Comparison of ENCODE assay signal across 14 cellular contexts in the genomic region with DNA sequence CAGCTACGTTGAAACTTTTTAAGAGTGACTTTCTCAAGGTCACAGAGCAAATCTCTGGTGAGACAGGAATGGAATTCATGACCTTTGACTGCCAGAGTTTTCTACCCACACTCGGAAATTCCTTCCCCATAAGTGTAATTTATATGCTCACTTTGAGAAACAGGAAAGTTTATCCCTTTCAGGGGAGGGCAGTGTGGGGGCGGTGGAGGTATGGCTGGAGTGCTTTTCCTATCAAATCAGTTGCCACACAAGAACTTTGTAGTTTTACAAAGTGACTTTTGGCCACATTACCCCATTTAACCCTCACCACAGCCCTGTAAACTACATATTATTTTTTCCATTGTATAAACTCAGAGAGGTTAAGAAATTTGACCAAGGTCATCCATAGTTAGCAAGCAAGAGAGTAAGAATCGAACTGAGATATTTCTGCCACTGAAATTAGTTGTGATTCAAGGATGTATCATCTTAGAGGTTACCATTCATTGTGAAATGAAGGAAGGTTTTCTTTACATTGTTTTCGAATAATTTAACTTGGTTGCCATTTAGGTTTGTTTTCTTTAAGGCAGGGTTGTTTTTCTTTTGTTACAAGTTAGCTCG. TPM values are rescaled to one million over a fixed set of nuclear protein-coding genes. Genes with fewer than 3 reads are reported as not detected.
DNase-seq lines count a peak whose midpoint lies in the region; ATAC-seq and TF ChIP-seq lines count a peak whose summit lies in the region.
"Had no signal": no experiment of that assay in that cellular context is flagged by ENCODE, and none has a peak within 500 bp of the region (broad histone marks: within the 10 kb centered on the region; RNA-seq: fewer than 3 reads in every experiment).

No MANE protein-coding gene starts in this region.

- no peak overlapping the region for H2AFZ ChIP-seq in PC-3 (ENCODE audit: low read length)

- no peaks in the 10 kb centered on the region; the same call in 1 of the 2 replicates for H4K20me1 ChIP-seq in PC-3 (ENCODE audit: low read length)

- H3F3A ChIP-seq in PC-3 (ENCODE audit: low read length, unreplicated experiment) = no peaks in the 10 kb centered on the region

- no peak overlapping the region for H3K4me2 ChIP-seq in PC-3 (ENCODE audit: low read length)

- H3K36me3 Mint-ChIP-seq in nephron (ENCODE audit: low read depth) = peaks cover 4% of the 10 kb centered on the region

- no peaks in the 10 kb centered on the region for H3K36me3 ChIP-seq in PC-3 (ENCODE audit: low read depth, low read length)
- H3K36me3 ChIP-seq: suprapubic skin had no signal

- no peak for TF ChIP-seq CTCF in nephron (IDR thresholded peaks at IDR 0.05; ENCODE audit: unreplicated experiment in 3 of 3)
- TF ChIP-seq CTCF in GM20000 (IDR thresholded peaks at IDR 0.05; ENCODE audit: extremely low read depth, missing control alignments) = no peak
- no peak for TF ChIP-seq CTCF in PC-3 (conservative IDR thresholded peaks at IDR 0.05; ENCODE audit: low read depth, low read length)

- TF ChIP-seq RAD21 in Ishikawa (IDR thresholded peaks at IDR 0.05; ENCODE audit: low read depth) = no peak

- no peaks in the 10 kb centered on the region for H3K27me3 ChIP-seq in PC-3 (ENCODE audit: low read length)
- H3K27me3 ChIP-seq: suprapubic skin had no signal

- H3K9me3 ChIP-seq in PC-3 (ENCODE audit: low read length) = no peaks in the 10 kb centered on the region
- H3K9me3 ChIP-seq: suprapubic skin had no signal

- H3K4me3 Mint-ChIP-seq in nephron = peak overlapping the region in 1 of 3 experiments; percentile 32

- peaks cover 95% of the 10 kb centered on the region for H3K79me2 ChIP-seq in PC-3 (ENCODE audit: low read length)

- DNase-seq in EH (ENCODE audit: low read depth) = peak; percentile 73
- DNase-seq in astrocyte of the hippocampus (ENCODE audit: low read depth, low spot score) = peak; percentile 40
- no peak for DNase-seq in GM20000 (ENCODE audit: low spot score)
- no peak for DNase-seq in PC-3
- no peak for DNase-seq in NCI-H2171 (lab: John Stamatoyannopoulos, UW)
- DNase-seq: effector CD4-positive, alpha-beta T cell; Kasumi-1; left colon; NK-92 treated with Interleukin-12 subunit alpha and Interleukin-12 subunit beta, amount 100 ng/mL, for 24 hours had no signal

- peaks cover 48% of the 10 kb centered on the region for H3K4me1 Mint-ChIP-seq in nephron

- H3K4me1 ChIP-seq in PC-3 (ENCODE audit: insufficient read depth, low read length) = peaks cover 36% of the 10 kb centered on the region

- H3K9me2 ChIP-seq in PC-3 (replicated peaks; ENCODE audit: low read length) = no peaks in the 10 kb centered on the region

- no TSS peak for BruUV-seq in PC-3 (replicated peaks; lab: Mats Ljungman, UMichigan)

- no peak for ATAC-seq in GM21717 (IDR thresholded peaks at IDR 0.05; ENCODE audit: unreplicated experiment)
- no peak for ATAC-seq in PC-3
- ATAC-seq: left colon had no signal

- no peak overlapping the region for H3K4me3 ChIP-seq in PC-3 (ENCODE audit: low read length)
- H3K4me3 ChIP-seq: suprapubic skin had no signal

- POLR2A ChIA-PET in PC-3 (lab: Charles Lee; ENCODE audit: unreplicated experiment) = no interaction called here

- H3K9me3 Mint-ChIP-seq in nephron = peaks cover 3% of the 10 kb centered on the region

- intact Hi-C loops in PC-3 (cut with micrococcal nuclease) = no loop called here

- CTCF ChIA-PET in PC-3 (lab: Charles Lee) = no interaction called here

- no peak overlapping the region for H3K9ac ChIP-seq in PC-3 (ENCODE audit: low read length)

- H3K27ac ChIP-seq in PC-3 (ENCODE audit: low read length) = no peak overlapping the region
- H3K27ac ChIP-seq: suprapubic skin had no signal

- H3K27me3 Mint-ChIP-seq in nephron (ENCODE audit: low read depth) = no peaks in the 10 kb centered on the region

- TF ChIP-seq EP300 in Ishikawa (IDR thresholded peaks at IDR 0.05; ENCODE audit: borderline replicate concordance) = 0 out of 2 replicates have a peak, but pooled peaks have one; percentile 42

- peak overlapping the region; percentile 42 to 93 (median 47) for H3K27ac Mint-ChIP-seq in nephron

TF ChIP-seq in Ishikawa, 13 proteins besides CTCF, POLR2A, EP300 and RAD21:
- TF ChIP-seq TEAD4 (IDR thresholded peaks at IDR 0.05) = peak; percentile 13; the same call in 1 of the 2 replicates
- no peak for TF ChIP-seq USF1 (IDR thresholded peaks at IDR 0.05)
- peak; percentile 89 for TF ChIP-seq EGR1 (IDR thresholded peaks at IDR 0.05)
- TF ChIP-seq ZBTB7A (IDR thresholded peaks at IDR 0.05; ENCODE audit: low read depth) = no peak

RNA-seq across cellular contexts. Expression of gene KLF12, which starts 5.9 kb away (rescaled TPM):
- 5.0 and 6.4 TPM in 2 replicates for total RNA-seq in PC-3 (2014; rRNA removed)
- total RNA-seq: G401 had no signal

Comparison
In these comparisons a context has a peak if more than half of its experiments do, and no peak if none do; other contexts are left out.
1. DNase-seq: peak in EH (single experiment) and astrocyte of the hippocampus (single experiment); none in GM20000 (single experiment), PC-3 (single experiment) and NCI-H2171 (single experiment).